9 cellular contexts compared by ENCODE assay signal in genomic region chr11:95152878-95153856, GRCh38.
DNase-seq lines count a peak whose midpoint lies in the region; ATAC-seq, FAIRE-seq and TF ChIP-seq lines count a peak whose summit lies in the region.
"Had no signal": no experiment of that assay in that cellular context is flagged by ENCODE, and none has a peak within 500 bp of the region (broad histone marks: within the 10 kb centered on the region; RNA-seq: fewer than 3 reads in every experiment).

No MANE protein-coding gene starts in this region.

- TF ChIP-seq RAD21 in GM12878 (IDR thresholded peaks at IDR 0.05; ENCODE audit: insufficient read depth, low read depth, low read length) = no peak

- no peak for DNase-seq in GM12892 (ENCODE audit: insufficient read length)
- DNase-seq in GM12878 (ENCODE audit: low read depth, low spot score) = peak; percentile 26
- DNase-seq in KBM-7 = no peak
- DNase-seq: GOT3, NCI-H774 had no signal

- CTCF ChIA-PET in GM12878 (lab: Yijun Ruan, JAX) = interaction anchor here (0.7 to 24.1 kb wide), 50 partner anchors 7 to 1272 kb away, joined by 3 to 590 read pairs (median 6); partner anchors contain the start of genes CEP57, ENDOD1, SESN3 and SRSF8

- no peaks in the 10 kb centered on the region for H4K20me1 ChIP-seq in OCI-LY3 (ENCODE audit: insufficient read depth, low read length)
- no peaks in the 10 kb centered on the region for H4K20me1 ChIP-seq in GM12878 (ENCODE audit: control insufficient read depth, insufficient read depth)

- 13% methylated on average over 10 of the region's 10 CpGs for WGBS in GM12878 (ENCODE audit: insufficient coverage, insufficient replicate concordance, low lambda C conversion rate, missing lambda C conversion rate)

- H3K27me3 ChIP-seq in OCI-LY3 (ENCODE audit: low read depth, low read length) = no peaks in the 10 kb centered on the region
- H3K27me3 ChIP-seq in GM12878 (replicated peaks in 1 of 2; ENCODE audit: control insufficient read depth in 2 of 2, insufficient read depth in 2 of 2, low read length in 1 of 2) = no peaks in the 10 kb centered on the region; a peak in 1 of 4 replicates
- H3K27me3 ChIP-seq in rectal smooth muscle tissue (ENCODE audit: control insufficient read depth, insufficient read depth, low read length) = no peaks in the 10 kb centered on the region

- H3K9ac ChIP-seq in OCI-LY3 (ENCODE audit: low read length) (peak overlapping the region; percentile 59), GM12878 (ENCODE audit: control insufficient read depth, insufficient read depth, low read length) (no peak overlapping the region), rectal smooth muscle tissue (ENCODE audit: low read length) (no peak overlapping the region)

- no peak for TF ChIP-seq CTCF in OCI-LY3 (IDR thresholded peaks at IDR 0.05; ENCODE audit: low read depth, low read length)
- TF ChIP-seq CTCF in GM12878 (IDR thresholded peaks at IDR 0.05 in 2 of 3, conservative IDR thresholded peaks at IDR 0.05 in 1 of 3; ENCODE audit: control insufficient read depth in 2 of 3, extremely low read depth in 1 of 3, insufficient read depth in 1 of 3, low read depth in 3 of 3, low read length in 3 of 3) = no peak

- POLR2A ChIA-PET in GM12878 (lab: Charles Lee) = interaction anchor here (0.6 to 4.4 kb wide), 11 partner anchors 57 to 641 kb away, joined by 3 to 23 read pairs (median 4); partner anchors contain the start of gene SESN3

- peak in 1 of 2 experiments; percentile 32; a peak in 2 of 4 replicates for TF ChIP-seq EP300 in GM12878 (IDR thresholded peaks at IDR 0.05; ENCODE audit: borderline replicate concordance in 1 of 2, control insufficient read depth in 1 of 2, low read depth in 2 of 2, low read length in 2 of 2)

- no TSS peak for BruUV-seq in GM12878 (replicated peaks; lab: Mats Ljungman, UMichigan)

- peak overlapping the region; percentile 97 for H3K4me2 ChIP-seq in OCI-LY3 (ENCODE audit: low read length)
- peak overlapping the region; percentile 70 for H3K4me2 ChIP-seq in GM12878 (ENCODE audit: control insufficient read depth, insufficient read depth)

- ATAC-seq in GM12878 (peak; percentile 26), HG03457 (IDR thresholded peaks at IDR 0.05; ENCODE audit: unreplicated experiment) (no peak), GM19397 (IDR thresholded peaks at IDR 0.05; ENCODE audit: unreplicated experiment) (no peak)

- H3K4me3 ChIP-seq in OCI-LY3 (ENCODE audit: low read length) (peak overlapping the region; percentile 91), GM12878 (peak overlapping the region; percentile 49; the same call in 1 of the 2 replicates), rectal smooth muscle tissue (ENCODE audit: low read length) (peak overlapping the region; percentile 25)

- peak; percentile 96 for FAIRE-seq in GM12892 (lab: Jason Lieb, UNC)
- FAIRE-seq in GM12878 (lab: Jason Lieb, UNC) = no peak

- no peaks in the 10 kb centered on the region for H3K79me2 ChIP-seq in OCI-LY3 (ENCODE audit: low read length)
- H3K79me2 ChIP-seq in GM12878 (ENCODE audit: control insufficient read depth, insufficient read depth, low read length) = no peaks in the 10 kb centered on the region

- H2AFZ ChIP-seq in OCI-LY3 (ENCODE audit: low read depth, low read length) (peak overlapping the region; percentile 92), GM12878 (ENCODE audit: control insufficient read depth, low read depth, low read length) (peak overlapping the region; percentile 61)

- H3K4me1 ChIP-seq in OCI-LY3 (ENCODE audit: low read length) (peaks cover 20% of the 10 kb centered on the region), GM12878 (ENCODE audit: control insufficient read depth, insufficient read depth, low read length) (peaks cover 2% of the 10 kb centered on the region; the same call in 1 of the 2 replicates), rectal smooth muscle tissue (ENCODE audit: control insufficient read depth, insufficient read depth, low read length) (peaks cover 17% of the 10 kb centered on the region)

- RAD21 ChIA-PET in GM12878 (lab: Charles Lee; ENCODE audit: unreplicated experiment) = interaction anchor here (0.5 to 16.6 kb wide), 38 partner anchors 11 to 1190 kb away, joined by 3 to 425 read pairs (median 5); partner anchors contain the start of genes ENDOD1, FAM76B, MAML2 and SESN3

- TF ChIP-seq POLR2A in GM12892 (IDR thresholded peaks at IDR 0.05; ENCODE audit: low read depth, low read length) (no peak), GM12878 (IDR thresholded peaks at IDR 0.05; ENCODE audit: low read depth, low read length) (no peak)

- SMC1A ChIA-PET in GM12878 (lab: Charles Lee; ENCODE audit: uncharacterized antibody, unreplicated experiment) = interaction anchor here (0.6 to 12.5 kb wide), 42 partner anchors 11 to 1273 kb away, joined by 3 to 474 read pairs (median 5); partner anchors contain the start of genes CEP57, FAM76B, SESN3 and SRSF8

- intact Hi-C loops in GM12878 (cut with micrococcal nuclease; ENCODE audit: unreplicated experiment) = loop anchor here (2.0 to 5.0 kb wide), 6 partner anchors 96 to 814 kb away; partner anchors contain the start of gene MTMR2

- H3K36me3 ChIP-seq in OCI-LY3 (replicated peaks; ENCODE audit: low read depth, low read length) = no peaks in the 10 kb centered on the region
- no peaks in the 10 kb centered on the region for H3K36me3 ChIP-seq in GM12878 (ENCODE audit: control insufficient read depth in 2 of 2, insufficient read depth in 2 of 2, low read length in 1 of 2)
- no peaks in the 10 kb centered on the region for H3K36me3 ChIP-seq in rectal smooth muscle tissue (ENCODE audit: control insufficient read depth, insufficient read depth, low read length)

- H3K27ac ChIP-seq in OCI-LY3 (ENCODE audit: low read length) (no peak overlapping the region; the same call in 1 of the 2 replicates), GM12878 (ENCODE audit: control insufficient read depth, insufficient read depth) (no peak overlapping the region), rectal smooth muscle tissue (ENCODE audit: low read depth, low read length) (no peak overlapping the region)

- in situ Hi-C loops in GM12878 (cut with MboI) (loop anchor here (5.0 kb wide), 3 partner anchors 554 to 1274 kb away; no protein-coding TSS in a partner anchor), KBM-7 (cut with MboI; ENCODE audit: low pct_unique_long_range_greater_than_20kb, low sequenced_read_pairs) (no loop called here)

- H3K9me3 ChIP-seq in OCI-LY3 (ENCODE audit: insufficient read depth, low read length) (no peaks in the 10 kb centered on the region), GM12878 (replicated peaks; ENCODE audit: control insufficient read depth, insufficient read depth, low read length) (no peaks in the 10 kb centered on the region)

TF ChIP-seq in GM12878, 131 proteins besides CTCF, POLR2A, EP300 and RAD21 (continues in another document):
- peak; percentile 66; the same call in 1 of the 2 replicates for TF ChIP-seq CREB1 (IDR thresholded peaks at IDR 0.05; ENCODE audit: low read depth)
- TF ChIP-seq NFYA (IDR thresholded peaks at IDR 0.05; ENCODE audit: borderline replicate concordance, low read depth, low read length) = no peak
- TF ChIP-seq HDAC6 (IDR thresholded peaks at IDR 0.05; ENCODE audit: unreplicated experiment) = no peak
- no peak for TF ChIP-seq NRF1 (conservative IDR thresholded peaks at IDR 0.05; ENCODE audit: low read depth, low read length)
- TF ChIP-seq DPF2 (IDR thresholded peaks at IDR 0.05) = 0 out of 2 replicates have a peak, but pooled peaks have one; percentile 53
- no peak; the same call in 1 of the 2 replicates for TF ChIP-seq IKZF1 (conservative IDR thresholded peaks at IDR 0.05)
- no peak for TF ChIP-seq CHD1 (IDR thresholded peaks at IDR 0.05; ENCODE audit: low read depth, low read length)
- TF ChIP-seq MTA2 (IDR thresholded peaks at IDR 0.05; ENCODE audit: low read depth) = peak; percentile 78
- TF ChIP-seq ATF7 (IDR thresholded peaks at IDR 0.05; ENCODE audit: low read depth) = peak; percentile 85
- peak; percentile 63; the same call in 1 of the 2 replicates for TF ChIP-seq SMARCA5 (IDR thresholded peaks at IDR 0.05)
- TF ChIP-seq GATAD2B (conservative IDR thresholded peaks at IDR 0.05; ENCODE audit: low read depth) = 0 out of 2 replicates have a peak, but pooled peaks have one; percentile 12
- TF ChIP-seq SKIL (IDR thresholded peaks at IDR 0.05; ENCODE audit: low read depth, poor library complexity, severe bottlenecking) = peak; percentile 39
- TF ChIP-seq SUZ12 (IDR thresholded peaks at IDR 0.05; ENCODE audit: unreplicated experiment) = no peak
- 0 out of 2 replicates have a peak, but pooled peaks have one; percentile 13 for TF ChIP-seq ATF2 (IDR thresholded peaks at IDR 0.05; ENCODE audit: low read length)
- TF ChIP-seq MEF2B (IDR thresholded peaks at IDR 0.05; ENCODE audit: partially characterized antibody, poor library complexity, severe bottlenecking) = peak; percentile 7
- TF ChIP-seq NBN (IDR thresholded peaks at IDR 0.05) = peak; percentile 54
- peak; percentile 57; the same call in 1 of the 2 replicates for TF ChIP-seq JUND (IDR thresholded peaks at IDR 0.05; ENCODE audit: low read depth, low read length)
- TF ChIP-seq JUNB (IDR thresholded peaks at IDR 0.05) = peak; percentile 81

Comparison
In these comparisons a context has a peak if more than half of its experiments do, and no peak if none do; other contexts are left out.
1. H3K4me3 ChIP-seq: peak in every context shown above with its lines; median percentile 91 in OCI-LY3; 49 in GM12878; 25 in rectal smooth muscle tissue.